In genomic region chr19:49491030-49491803, GRCh38 we compare ENCODE assay signal across 10 cellular contexts. TPM values are rescaled to one million over a fixed set of nuclear protein-coding genes. Genes with fewer than 3 reads are reported as not detected.
A peak's percentile ranks its signal among the peaks of the same experiment; 100 is the strongest.
DNase-seq lines count a peak whose midpoint lies in the region; FAIRE-seq and TF ChIP-seq lines count a peak whose summit lies in the region.
"Had no signal": no experiment of that assay in that cellular context is flagged by ENCODE, and none has a peak within 500 bp of the region (broad histone marks: within the 10 kb centered on the region; RNA-seq: fewer than 3 reads in every experiment).

No MANE protein-coding gene starts in this region.

- peak overlapping the region; percentile 93 to 99 (median 97); a peak in 19 of 22 replicates for H3K9ac ChIP-seq in BLaER1 treated with 17β-estradiol and CSF1 and Interleukin-3, amounts not matched to agents 10 nM and 100 nM
- peak overlapping the region; percentile 99 for H3K9ac ChIP-seq in GM23248
- H3K9ac ChIP-seq in colonic mucosa (ENCODE audit: low read depth in 2 of 2, low read length in 2 of 2) = peak overlapping the region in 1 of 2 donors; percentile 48

- H3F3A ChIP-seq in GM23248 (ENCODE audit: insufficient read depth) = peaks cover 63% of the 10 kb centered on the region

- peaks cover 3% of the 10 kb centered on the region for H3K27me3 Mint-ChIP-seq in activated CD4-positive, alpha-beta memory T cell treated with anti-CD3 and anti-CD28 coated beads for 36 hours

- no peaks in the 10 kb centered on the region for H3K9me2 ChIP-seq in GM23248 (ENCODE audit: insufficient read depth)

- no peak for FAIRE-seq in H54 (lab: Jason Lieb, UNC)

- DNase-seq in GM23248 = no peak
- DNase-seq in activated CD4-positive, alpha-beta memory T cell treated with anti-CD3 and anti-CD28 coated beads for 36 hours = no peak
- no peak for DNase-seq in colonic mucosa
- DNase-seq in NCI-H187 treated with DMSO at 0.1 percent for 48 hours (lab: John Stamatoyannopoulos, UW) = no peak
- DNase-seq in GF-D8 (lab: John Stamatoyannopoulos, UW) = no peak
- no peak for DNase-seq in H54 (ENCODE audit: insufficient read length, low spot score)
- DNase-seq: Kasumi-1, NCI-H524 treated with DMSO at 0.1 percent for 48 hours had no signal

- H3K4me3 ChIP-seq in BLaER1 treated with 17β-estradiol and CSF1 and Interleukin-3, amounts not matched to agents 10 nM and 100 nM = peak overlapping the region in 8 of 10 experiments; percentile 89 to 99 (median 94); a peak in 13 of 20 replicates
- H3K4me3 ChIP-seq in GM23248 = no peak overlapping the region
- H3K4me3 ChIP-seq in mesodermal cell (ENCODE audit: extremely low read depth, insufficient read depth, low read length, poor library complexity, severe bottlenecking) = no peak overlapping the region
- H3K4me3 ChIP-seq in colonic mucosa = no peak overlapping the region

- 71 to 74% methylated on average over 16 to 17 of the region's 17 CpGs for WGBS in GM23248 (ENCODE audit: low coverage in 1 of 2, low lambda C conversion rate in 2 of 2, missing lambda C conversion rate in 2 of 2), 2 experiments
- 97 to 99% methylated on average over 8 to 12 of the region's 17 CpGs for WGBS in mesodermal cell (ENCODE audit: insufficient coverage in 2 of 2), 2 experiments

- peaks cover 43 to 57% (median 53%) of the 10 kb centered on the region in 11 experiments for H4K20me1 ChIP-seq in BLaER1 treated with 17β-estradiol and CSF1 and Interleukin-3, amounts not matched to agents 10 nM and 100 nM
- H4K20me1 ChIP-seq in GM23248 (ENCODE audit: insufficient read depth) = peaks cover 12% of the 10 kb centered on the region; the same call in 1 of the 2 replicates

- intact Hi-C loops in activated CD4-positive, alpha-beta memory T cell treated with anti-CD3 and anti-CD28 coated beads for 36 hours (cut with micrococcal nuclease) = no loop called here
- intact Hi-C loops in colonic mucosa (cut with DNase I) = no loop called here

- H3K27me3 ChIP-seq in BLaER1 treated with 17β-estradiol and CSF1 and Interleukin-3, amounts not matched to agents 10 nM and 100 nM = no peaks in the 10 kb centered on the region
- H3K27me3 ChIP-seq in GM23248 (replicated peaks; ENCODE audit: insufficient read depth) (no peaks in the 10 kb centered on the region), colonic mucosa (no peaks in the 10 kb centered on the region)

- H3K9me3 ChIP-seq in BLaER1 treated with 17β-estradiol and CSF1 and Interleukin-3, amounts not matched to agents 10 nM and 100 nM (replicated peaks in 1 of 11) = peaks cover 0 to 7% (median 0%) of the 10 kb centered on the region in 11 experiments; a peak in 2 of 22 replicates
- H3K9me3 ChIP-seq in GM23248 (ENCODE audit: low read depth) (no peaks in the 10 kb centered on the region), mesodermal cell (ENCODE audit: control insufficient read depth, low read length) (no peaks in the 10 kb centered on the region), colonic mucosa (no peaks in the 10 kb centered on the region)

- no peak for TF ChIP-seq CTCF in colonic mucosa (IDR thresholded peaks at IDR 0.05)

- H3K36me3 Mint-ChIP-seq in activated CD4-positive, alpha-beta memory T cell treated with anti-CD3 and anti-CD28 coated beads for 36 hours = peaks cover 64% of the 10 kb centered on the region

- peaks cover 35 to 68% (median 43%) of the 10 kb centered on the region in 10 experiments for H3K4me1 ChIP-seq in BLaER1 treated with 17β-estradiol and CSF1 and Interleukin-3, amounts not matched to agents 10 nM and 100 nM
- H3K4me1 ChIP-seq in GM23248 (ENCODE audit: insufficient read depth) (peaks cover 7% of the 10 kb centered on the region; the same call in 1 of the 2 replicates), mesodermal cell (ENCODE audit: control insufficient read depth, insufficient read depth, low read length, poor library complexity, severe bottlenecking) (peaks cover 11% of the 10 kb centered on the region), colonic mucosa (peaks cover 10% of the 10 kb centered on the region)

- POLR2A ChIA-PET in activated CD4-positive, alpha-beta memory T cell treated with anti-CD3 and anti-CD28 coated beads for 36 hours (lab: Charles Lee) = interaction anchor here (0.6 to 0.9 kb wide), 2 partner anchors 16 to 72 kb away, joined by 3 to 4 read pairs; no protein-coding TSS in a partner anchor

- no peak overlapping the region for H2AFZ ChIP-seq in GM23248

- peaks cover 34% of the 10 kb centered on the region for H3K4me1 Mint-ChIP-seq in activated CD4-positive, alpha-beta memory T cell treated with anti-CD3 and anti-CD28 coated beads for 36 hours (ENCODE audit: low read depth)

- CTCF ChIA-PET in activated CD4-positive, alpha-beta memory T cell treated with anti-CD3 and anti-CD28 coated beads for 36 hours (lab: Charles Lee) = interaction anchor here (1.3 kb wide), 1 partner anchor 15 kb away, joined by 7 read pairs; no protein-coding TSS in a partner anchor

- H3K36me3 ChIP-seq in BLaER1 treated with 17β-estradiol and CSF1 and Interleukin-3, amounts not matched to agents 10 nM and 100 nM = peaks cover 48 to 57% (median 55%) of the 10 kb centered on the region in 11 experiments
- H3K36me3 ChIP-seq in GM23248 (ENCODE audit: low read depth) (peaks cover 44% of the 10 kb centered on the region), mesodermal cell (ENCODE audit: control insufficient read depth, insufficient read depth, low read length) (peaks cover 56% of the 10 kb centered on the region), colonic mucosa (peaks cover 26% of the 10 kb centered on the region)

- TF ChIP-seq POLR2A in H54 (IDR thresholded peaks at IDR 0.05; ENCODE audit: low read depth, low read length) = no peak

- H3K9me3 Mint-ChIP-seq in activated CD4-positive, alpha-beta memory T cell treated with anti-CD3 and anti-CD28 coated beads for 36 hours = no peaks in the 10 kb centered on the region

- peaks cover 45% of the 10 kb centered on the region for H3K79me2 ChIP-seq in GM23248 (ENCODE audit: insufficient read depth)

- H3K27ac ChIP-seq in BLaER1 treated with 17β-estradiol and CSF1 and Interleukin-3, amounts not matched to agents 10 nM and 100 nM = peak overlapping the region in 10 of 11 experiments; percentile 90 to 98 (median 96); a peak in 17 of 22 replicates
- H3K27ac ChIP-seq in GM23248 = peak overlapping the region; percentile 86
- peak overlapping the region; percentile 91 for H3K27ac ChIP-seq in mesodermal cell (ENCODE audit: low read depth, low read length, severe bottlenecking)
- no peak overlapping the region for H3K27ac ChIP-seq in colonic mucosa

- peak overlapping the region; percentile 97 for H3K27ac Mint-ChIP-seq in activated CD4-positive, alpha-beta memory T cell treated with anti-CD3 and anti-CD28 coated beads for 36 hours

- in situ Hi-C loops in GM23248 (cut with MboI) = no loop called here

- peak overlapping the region; percentile 79 to 97 (median 93); a peak in 21 of 22 replicates for H3K4me2 ChIP-seq in BLaER1 treated with 17β-estradiol and CSF1 and Interleukin-3, amounts not matched to agents 10 nM and 100 nM
- H3K4me2 ChIP-seq in GM23248 (ENCODE audit: unreplicated experiment) = no peak overlapping the region

- peak overlapping the region; percentile 94 for H3K4me3 Mint-ChIP-seq in activated CD4-positive, alpha-beta memory T cell treated with anti-CD3 and anti-CD28 coated beads for 36 hours

RNA-seq across cellular contexts. Expression of gene RPL13A, which starts 3.8 kb away (rescaled TPM):
- 1,590 and 2,272 TPM in 2 replicates for total RNA-seq in GM23248 (2014; rRNA removed; shearing (Covaris generic))
- polyA plus RNA-seq in GM23248 (2016; fragmentation: Nextera tagmentation; extraction: Ambion mirVana) = 893 and 894 TPM in 2 replicates
- 1,000 to 10,000 TPM; 4,276 to 4,379 TPM for total RNA-seq in activated CD4-positive, alpha-beta memory T cell treated with anti-CD3 and anti-CD28 coated beads for 36 hours
- polyA plus RNA-seq in mesodermal cell (2013, experiment 1 of 2) = 2,575 TPM
- polyA plus RNA-seq in mesodermal cell (2013, experiment 2 of 2) = 2,385 TPM
- total RNA-seq in colonic mucosa = 1,000 to 10,000 TPM; 2,431 to 2,528 TPM

RNA-seq across cellular contexts. Expression of gene RPS11, which starts 5.0 kb away (rescaled TPM):
- total RNA-seq in GM23248 (2014; rRNA removed; shearing (Covaris generic)) = 1,666 and 2,372 TPM in 2 replicates
- 813 and 832 TPM in 2 replicates for polyA plus RNA-seq in GM23248 (2016; fragmentation: Nextera tagmentation; extraction: Ambion mirVana)
- 1,000 to 10,000 TPM; 3,093 to 3,130 TPM for total RNA-seq in activated CD4-positive, alpha-beta memory T cell treated with anti-CD3 and anti-CD28 coated beads for 36 hours
- 3,137 TPM for polyA plus RNA-seq in mesodermal cell (2013, experiment 1 of 2)
- 2,791 TPM for polyA plus RNA-seq in mesodermal cell (2013, experiment 2 of 2)
- 1,000 to 10,000 TPM; 1,734 to 1,870 TPM for total RNA-seq in colonic mucosa

RNA-seq across cellular contexts. Expression of gene FLT3LG, which starts 17.2 kb away (rescaled TPM):
- 1.3 and 1.6 TPM in 2 replicates for total RNA-seq in GM23248 (2014; rRNA removed; shearing (Covaris generic))
- polyA plus RNA-seq in GM23248 (2016; fragmentation: Nextera tagmentation; extraction: Ambion mirVana) = 4.6 and 5.7 TPM in 2 replicates
- 10 to 100 TPM; 50.1 to 51.0 TPM for total RNA-seq in activated CD4-positive, alpha-beta memory T cell treated with anti-CD3 and anti-CD28 coated beads for 36 hours
- polyA plus RNA-seq in mesodermal cell (2013, experiment 1 of 2) = 2.2 TPM
- polyA plus RNA-seq in mesodermal cell (2013, experiment 2 of 2) = 2.5 TPM
- 1 to 10 TPM; 2.9 to 4.9 TPM for total RNA-seq in colonic mucosa

RNA-seq across cellular contexts. Expression of gene FCGRT, which starts 21.2 kb away (rescaled TPM):
- total RNA-seq in GM23248 (2014; rRNA removed; shearing (Covaris generic)) = 65.4 and 75.3 TPM in 2 replicates
- polyA plus RNA-seq in GM23248 (2016; fragmentation: Nextera tagmentation; extraction: Ambion mirVana) = 89.9 and 98.4 TPM in 2 replicates
- total RNA-seq in activated CD4-positive, alpha-beta memory T cell treated with anti-CD3 and anti-CD28 coated beads for 36 hours = 10 to 100 TPM; 13.2 to 17.2 TPM
- polyA plus RNA-seq in mesodermal cell (2013, experiment 1 of 2) = 46.7 TPM
- 39.4 TPM for polyA plus RNA-seq in mesodermal cell (2013, experiment 2 of 2)
- 100 to 1,000 TPM; 285 to 621 TPM for total RNA-seq in colonic mucosa

RNA-seq across cellular contexts. Expression of gene RCN3, which starts 36.6 kb away (rescaled TPM):
- total RNA-seq in GM23248 (2014; rRNA removed; shearing (Covaris generic)) = 570 and 656 TPM in 2 replicates
- 779 and 813 TPM in 2 replicates for polyA plus RNA-seq in GM23248 (2016; fragmentation: Nextera tagmentation; extraction: Ambion mirVana)
- 1 to 10 TPM; 6.3 to 6.5 TPM for total RNA-seq in activated CD4-positive, alpha-beta memory T cell treated with anti-CD3 and anti-CD28 coated beads for 36 hours
- polyA plus RNA-seq in mesodermal cell (2013, experiment 1 of 2) = 13.7 TPM
- 13.1 TPM for polyA plus RNA-seq in mesodermal cell (2013, experiment 2 of 2)
- 10 to 100 TPM; 16.9 to 55.1 TPM for total RNA-seq in colonic mucosa

Comparison
In these comparisons a context has a peak if more than half of its experiments do, and no peak if none do; other contexts are left out.
1. H3K4me3 ChIP-seq: peak in BLaER1 treated with 17β-estradiol and CSF1 and Interleukin-3, amounts not matched to agents 10 nM and 100 nM (8 of 10); none in GM23248 (single experiment), mesodermal cell (single experiment) and colonic mucosa (single experiment).
2. RNA of gene FLT3LG, which starts 17.2 kb away (total RNA-seq): 50.1 to 51.0 TPM in activated CD4-positive, alpha-beta memory T cell treated with anti-CD3 and anti-CD28 coated beads for 36 hours; 2.9 to 4.9 TPM in colonic mucosa and 1.3 to 1.6 TPM in GM23248; every median in the first group is over 4 times any median in the second.